21 cellular contexts compared by ENCODE assay signal in the genomic region with DNA sequence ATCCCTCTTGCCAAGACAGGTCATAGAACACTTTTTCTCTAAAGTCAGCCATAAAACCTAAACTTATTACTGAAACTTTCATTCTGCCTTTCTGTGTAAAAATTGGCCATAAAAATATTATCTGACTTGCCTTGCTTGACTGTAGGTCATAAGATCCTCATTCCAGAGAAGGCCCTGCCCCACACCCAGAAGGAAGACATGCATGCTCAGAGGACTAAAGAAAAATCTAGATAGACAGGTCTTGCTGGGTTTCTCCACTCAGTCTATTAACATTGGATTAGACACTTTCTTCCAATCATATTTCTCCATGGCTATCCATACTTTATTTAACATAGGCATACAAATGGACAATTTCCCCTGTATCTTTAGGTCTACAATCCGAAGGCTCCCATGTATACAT.
A peak's percentile ranks its signal among the peaks of the same experiment; 100 is the strongest.
DNase-seq lines count a peak whose midpoint lies in the region; TF ChIP-seq lines count a peak whose summit lies in the region.
"Had no signal": no experiment of that assay in that cellular context is flagged by ENCODE, and none has a peak within 500 bp of the region (broad histone marks: within the 10 kb centered on the region; RNA-seq: fewer than 3 reads in every experiment).

No MANE protein-coding gene starts in this region.

- H3K9me3 Mint-ChIP-seq in glutamatergic neuron (ENCODE audit: unreplicated experiment): peaks cover 10% of the 10 kb centered on the region
- peaks cover 12% of the 10 kb centered on the region for H3K9me3 Mint-ChIP-seq in type B pancreatic cell
- H3K9me3 Mint-ChIP-seq: HFFc6 had no signal

- no peak overlapping the region for H3K4me3 ChIP-seq in WERI-Rb-1 (ENCODE audit: low read depth, low read length)
- H3K4me3 ChIP-seq: BLaER1, GM12878, GM23338, HAP-1 had no signal

- peaks cover 10% of the 10 kb centered on the region for H3K9me3 ChIP-seq in WERI-Rb-1 (ENCODE audit: severe bottlenecking)
- H3K9me3 ChIP-seq: Caco-2 had no signal

- H3K27me3 Mint-ChIP-seq in glutamatergic neuron (ENCODE audit: unreplicated experiment) (peaks cover 7% of the 10 kb centered on the region), type B pancreatic cell (no peaks in the 10 kb centered on the region)
- H3K27me3 Mint-ChIP-seq: B cell; CD4-positive, CD25-positive, alpha-beta regulatory T cell had no signal

- H3K27ac Mint-ChIP-seq in glutamatergic neuron (ENCODE audit: unreplicated experiment): peak overlapping the region; percentile 93
- peak overlapping the region; percentile 98 for H3K27ac Mint-ChIP-seq in type B pancreatic cell
- H3K27ac Mint-ChIP-seq: B cell; CD4-positive, CD25-positive, alpha-beta regulatory T cell; CD8-positive, alpha-beta T cell; GM23338; HFFc6 had no signal

- peak; percentile 26 for DNase-seq in HT-29 (ENCODE audit: low spot score)
- DNase-seq in WERI-Rb-1: no peak
- DNase-seq in glutamatergic neuron: no peak
- no peak for DNase-seq in type B pancreatic cell (ENCODE audit: extremely low spot score, unreplicated experiment)
- no peak for DNase-seq in activated CD8-positive, alpha-beta memory T cell treated with anti-CD3 and anti-CD28 coated beads, Interleukin-2, amount 50 U/mL, for 4 hours
- no peak for DNase-seq in activated naive CD4-positive, alpha-beta T cell treated with anti-CD3 and anti-CD28 coated beads, Interleukin-2, amount 50 U/mL, for 16 hours
- DNase-seq in NCI-H1436 treated with DMSO at 0.1 percent for 48 hours (lab: John Stamatoyannopoulos, UW): no peak
- DNase-seq: Caco-2; CD4-positive, CD25-positive, alpha-beta regulatory T cell; CD8-positive, alpha-beta T cell; DMS153; EL; GDM1; HFFc6 had no signal

- H3K36me3 Mint-ChIP-seq in glutamatergic neuron (ENCODE audit: unreplicated experiment): peaks cover 15% of the 10 kb centered on the region
- H3K36me3 Mint-ChIP-seq in type B pancreatic cell: no peaks in the 10 kb centered on the region
- H3K36me3 Mint-ChIP-seq: CD4-positive, CD25-positive, alpha-beta regulatory T cell; CD8-positive, alpha-beta T cell had no signal

- no peaks in the 10 kb centered on the region for H3K27me3 ChIP-seq in WERI-Rb-1 (ENCODE audit: insufficient read depth, low read depth, severe bottlenecking)
- H3K27me3 ChIP-seq: BLaER1 had no signal

- H3K4me1 Mint-ChIP-seq in glutamatergic neuron (ENCODE audit: low read depth, unreplicated experiment) (peaks cover 26% of the 10 kb centered on the region), type B pancreatic cell (ENCODE audit: unreplicated experiment) (no peaks in the 10 kb centered on the region)
- H3K4me1 Mint-ChIP-seq: B cell; CD4-positive, CD25-positive, alpha-beta regulatory T cell; GM23338 had no signal

- no peak for TF ChIP-seq CTCF in WERI-Rb-1 (IDR thresholded peaks at IDR 0.05; ENCODE audit: low read depth, low read length)
- no peak for TF ChIP-seq CTCF in glutamatergic neuron (IDR thresholded peaks at IDR 0.05; ENCODE audit: partially characterized antibody, unreplicated experiment)
- TF ChIP-seq CTCF in type B pancreatic cell (conservative IDR thresholded peaks at IDR 0.05): no peak

- H3K27ac ChIP-seq in WERI-Rb-1: peak overlapping the region; percentile 80
- H3K27ac ChIP-seq: 22Rv1, BLaER1, C4-2B had no signal

- H3K36me3 ChIP-seq in WERI-Rb-1: no peaks in the 10 kb centered on the region
- H3K36me3 ChIP-seq: BLaER1, HAP-1 had no signal

- H3K4me3 Mint-ChIP-seq in glutamatergic neuron (ENCODE audit: unreplicated experiment): no peak overlapping the region
- H3K4me3 Mint-ChIP-seq in type B pancreatic cell: peak overlapping the region; percentile 32
- H3K4me3 Mint-ChIP-seq: B cell; CD4-positive, CD25-positive, alpha-beta regulatory T cell; CD8-positive, alpha-beta T cell; GM23338; HFFc6 had no signal
